ENCODE assay signal across 8 cellular contexts in the genomic region with DNA sequence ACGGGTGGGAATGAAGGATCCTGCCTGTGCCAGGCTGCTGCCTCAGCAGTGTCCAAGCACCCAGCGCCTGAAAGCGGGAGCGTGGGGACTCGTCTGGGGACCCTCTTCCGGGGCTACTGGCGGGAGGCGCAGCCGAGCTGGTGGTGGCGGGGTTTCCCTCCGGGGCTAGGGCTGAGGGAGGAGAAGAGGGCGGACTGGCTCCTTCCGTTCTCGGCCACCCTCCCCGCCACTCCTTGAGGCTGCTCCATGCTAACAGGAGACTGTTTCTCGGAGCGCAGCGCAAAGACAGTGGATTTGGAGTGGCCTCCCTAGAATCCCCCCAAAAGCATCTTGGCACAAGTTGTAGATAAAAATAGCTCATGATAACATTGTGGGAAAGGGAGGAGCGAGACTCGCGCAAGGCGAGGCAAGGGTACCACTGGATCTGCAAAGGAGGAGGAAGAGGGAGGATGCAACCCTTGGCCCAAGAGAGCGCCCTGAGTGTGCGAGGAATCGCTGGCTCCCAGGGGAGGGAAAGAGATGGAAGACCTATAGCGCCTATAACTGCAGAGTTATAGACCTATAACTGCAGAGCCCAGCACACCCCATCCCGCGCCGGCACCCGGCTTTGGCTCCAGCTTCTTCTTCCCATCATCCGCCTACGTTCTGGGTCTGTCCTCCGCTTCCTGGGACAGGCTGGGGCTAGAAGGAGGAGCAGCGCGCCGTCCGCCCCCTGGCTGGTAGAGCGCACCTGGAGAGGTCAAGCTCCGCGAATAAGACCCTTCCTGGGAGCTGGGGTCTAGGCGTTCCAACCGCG. TPM values are rescaled to one million over a fixed set of nuclear protein-coding genes. Genes with fewer than 3 reads are reported as not detected.
DNase-seq lines count a peak whose midpoint lies in the region; ATAC-seq and TF ChIP-seq lines count a peak whose summit lies in the region.

No MANE protein-coding gene starts in this region.

- ATAC-seq in HG03432 (IDR thresholded peaks at IDR 0.05; ENCODE audit: unreplicated experiment): no peak

- WGBS in esophagus, 2 donors: 6 to 10% methylated on average over 39 to 43 of the region's 43 CpGs

- H3K27ac ChIP-seq in BLaER1: no peak overlapping the region
- H3K27ac ChIP-seq in esophagus (ENCODE audit: low read depth in 2 of 2, low read length in 1 of 2): peak overlapping the region in 1 of 2 donors; percentile 37

- H3K36me3 Mint-ChIP-seq in nephron progenitor cell (ENCODE audit: low read depth) (no peaks in the 10 kb centered on the region), HFFc6 (ENCODE audit: low read depth) (no peaks in the 10 kb centered on the region)

- peak overlapping the region; percentile 91 for H3K4me2 ChIP-seq in BLaER1

- no peak overlapping the region for H3K27ac Mint-ChIP-seq in nephron progenitor cell
- no peak overlapping the region for H3K27ac Mint-ChIP-seq in HFFc6

- in situ Hi-C loops in KBM-7 (cut with MboI; ENCODE audit: low pct_unique_long_range_greater_than_20kb, low sequenced_read_pairs): no loop called here

- no peaks in the 10 kb centered on the region for H4K20me1 ChIP-seq in BLaER1

- TF ChIP-seq CTCF in nephron progenitor cell (IDR thresholded peaks at IDR 0.05): no peak
- no peak for TF ChIP-seq CTCF in GM20000 (IDR thresholded peaks at IDR 0.05; ENCODE audit: extremely low read depth, missing control alignments)
- no peak for TF ChIP-seq CTCF in HFFc6 (IDR thresholded peaks at IDR 0.05)

- H3K9me3 Mint-ChIP-seq in nephron progenitor cell (no peaks in the 10 kb centered on the region), HFFc6 (peaks cover 4% of the 10 kb centered on the region; the same call in 1 of the 2 replicates)

- DNase-seq in NCI-H69 (lab: John Stamatoyannopoulos, UW): peak; percentile 42
- peak; percentile 30 for DNase-seq in nephron progenitor cell
- no peak for DNase-seq in GM20000 (ENCODE audit: low spot score)
- DNase-seq in KBM-7: no peak
- DNase-seq in HFFc6: no peak

- H3K4me3 ChIP-seq in BLaER1 (0 out of 2 replicates have a peak overlapping the region, but pooled peaks have one; percentile 67), esophagus (ENCODE audit: low read depth in 1 of 2, low read length in 2 of 2) (peak overlapping the region; percentile 70 to 76)

- H3K27me3 Mint-ChIP-seq in nephron progenitor cell (ENCODE audit: low read depth, poor library complexity) (peaks cover 70% of the 10 kb centered on the region), HFFc6 (ENCODE audit: insufficient read depth) (no peaks in the 10 kb centered on the region)

- peaks cover 20% of the 10 kb centered on the region for H3K9me3 ChIP-seq in BLaER1
- no peaks in the 10 kb centered on the region for H3K9me3 ChIP-seq in esophagus (ENCODE audit: control insufficient read depth in 2 of 2, insufficient read depth in 1 of 2, low read depth in 1 of 2, low read length in 1 of 2)

- H3K36me3 ChIP-seq in BLaER1 (no peaks in the 10 kb centered on the region), esophagus (ENCODE audit: control insufficient read depth in 2 of 2, insufficient read depth in 2 of 2, low read length in 1 of 2) (no peaks in the 10 kb centered on the region)

- H3K27me3 ChIP-seq in BLaER1 (peaks cover 50% of the 10 kb centered on the region), esophagus (ENCODE audit: control insufficient read depth in 1 of 2, insufficient read depth in 2 of 2, low read length in 2 of 2) (no peaks in the 10 kb centered on the region)

- no peak overlapping the region for H3K9ac ChIP-seq in BLaER1

- H3K4me1 ChIP-seq in BLaER1: peaks cover 15% of the 10 kb centered on the region
- peaks cover 0 to 5% of the 10 kb centered on the region in 2 donors for H3K4me1 ChIP-seq in esophagus (ENCODE audit: control insufficient read depth in 2 of 2, insufficient read depth in 2 of 2, low read length in 1 of 2)

- peak overlapping the region; percentile 81 for H3K4me3 Mint-ChIP-seq in nephron progenitor cell
- H3K4me3 Mint-ChIP-seq in HFFc6: no peak overlapping the region

- H3K4me1 Mint-ChIP-seq in nephron progenitor cell (peaks cover 23% of the 10 kb centered on the region), HFFc6 (ENCODE audit: low read depth) (no peaks in the 10 kb centered on the region)

RNA-seq across cellular contexts. Expression of a gene that starts 1.3 kb away (rescaled TPM):
- 10 to 100 TPM in 1 of 2 donors, 1 to 10 TPM in 1; 2.6 to 14.5 TPM for polyA plus RNA-seq in esophagus
- not detected for total RNA-seq in HFFc6 (2021; fragmentation: NEBNext Ultra II Directional; extraction: Animal tissue kit (Norgen Biotek cat#: 25700))

Comparison
In these comparisons a context has a peak if more than half of its experiments do, and no peak if none do; other contexts are left out.
1. DNase-seq: peak in NCI-H69 (single experiment) and nephron progenitor cell (single experiment); none in GM20000 (single experiment), KBM-7 (single experiment) and HFFc6 (single experiment).